ENCODE assay signal across 27 cellular contexts in genomic region chr9:76310991-76311390, GRCh38.
"Had no signal": no experiment of that assay in that cellular context is flagged by ENCODE, and none has a peak within 500 bp of the region (broad histone marks: within the 10 kb centered on the region; RNA-seq: fewer than 3 reads in every experiment).

No MANE protein-coding gene starts in this region.

- H3K36me3 ChIP-seq: stomach, suprapubic skin, thoracic aorta, thyroid gland, tibial artery, tibial nerve, transverse colon, upper lobe of left lung, upper lobe of right lung, uterus, vagina had no signal

- H3K4me3 Mint-ChIP-seq: stimulated activated effector memory CD8-positive, alpha-beta T cell treated with anti-CD3 and anti-CD28 coated beads, Interleukin-12 subunit alpha, Interleukin-12 subunit beta, amount 100 ng/mL, for 72 hours; stimulated activated memory B cell treated with anti-CD40 and anti-IgM and Interleukin-4, amounts not matched to agents 10 μg/mL and 1 μg/mL and 100 μg/mL, for 72 hours; stimulated activated naive B cell treated with anti-CD40 and anti-IgM and Interleukin-4, amounts not matched to agents 10 μg/mL and 1 μg/mL and 100 μg/mL, for 72 hours; stimulated activated naive CD8-positive, alpha-beta T cell treated with anti-CD3 and anti-CD28 coated beads, Interleukin-15, amount 100 ng/mL, for 72 hours; stimulated activated naive CD8-positive, alpha-beta T cell treated with anti-CD3 and anti-CD28 coated beads, Interleukin-15, Interleukin-2, amounts not matched to agents 100 ng/mL and 50 ng/mL, for 24 hours had no signal

- H3K36me3 Mint-ChIP-seq: stimulated activated effector memory CD8-positive, alpha-beta T cell treated with anti-CD3 and anti-CD28 coated beads, Interleukin-12 subunit alpha, Interleukin-12 subunit beta, amount 100 ng/mL, for 72 hours; stimulated activated memory B cell treated with anti-CD40 and anti-IgM and Interleukin-4, amounts not matched to agents 10 μg/mL and 1 μg/mL and 100 μg/mL, for 72 hours; stimulated activated naive B cell treated with anti-CD40 and anti-IgM and Interleukin-4, amounts not matched to agents 10 μg/mL and 1 μg/mL and 100 μg/mL, for 72 hours; type B pancreatic cell had no signal

- H3K27me3 Mint-ChIP-seq: type B pancreatic cell had no signal

- H3K27ac ChIP-seq: stomach, suprapubic skin, testis, thoracic aorta, thyroid gland, tibial artery, tibial nerve, transverse colon, upper lobe of left lung, upper lobe of right lung, uterus, vagina had no signal

- ATAC-seq: stimulated activated effector memory CD8-positive, alpha-beta T cell treated with anti-CD3 and anti-CD28 coated beads, Interleukin-12 subunit alpha, Interleukin-12 subunit beta, amount 100 ng/mL, for 72 hours; stimulated activated memory B cell treated with anti-CD40 and anti-IgM and Interleukin-4, amounts not matched to agents 10 μg/mL and 1 μg/mL and 100 μg/mL, for 72 hours; stimulated activated naive B cell treated with anti-CD40 and anti-IgM and Interleukin-4, amounts not matched to agents 10 μg/mL and 1 μg/mL and 100 μg/mL, for 72 hours; stimulated activated naive CD8-positive, alpha-beta T cell treated with anti-CD3 and anti-CD28 coated beads, Interleukin-15, amount 100 ng/mL, for 72 hours; stimulated activated naive CD8-positive, alpha-beta T cell treated with anti-CD3 and anti-CD28 coated beads, Interleukin-15, Interleukin-2, amounts not matched to agents 100 U/mL and 50 U/mL, for 24 hours; upper lobe of right lung had no signal

- H3K4me1 ChIP-seq: stomach, suprapubic skin, testis, thyroid gland, tibial nerve, upper lobe of left lung, upper lobe of right lung, uterus, vagina had no signal

- H3K9me3 ChIP-seq: stomach, suprapubic skin, testis, thoracic aorta, thyroid gland, tibial artery, tibial nerve, transverse colon, upper lobe of left lung, upper lobe of right lung, uterus, vagina had no signal

- H3K4me3 ChIP-seq: stomach, suprapubic skin, testis, thoracic aorta, thyroid gland, tibial artery, tibial nerve, transverse colon, upper lobe of left lung, upper lobe of right lung, uterus, vagina had no signal

- H3K27ac Mint-ChIP-seq: stimulated activated effector memory CD8-positive, alpha-beta T cell treated with anti-CD3 and anti-CD28 coated beads, Interleukin-12 subunit alpha, Interleukin-12 subunit beta, amount 100 ng/mL, for 72 hours; stimulated activated memory B cell treated with anti-CD40 and anti-IgM and Interleukin-4, amounts not matched to agents 10 μg/mL and 1 μg/mL and 100 μg/mL, for 72 hours; stimulated activated naive B cell treated with anti-CD40 and anti-IgM and Interleukin-4, amounts not matched to agents 10 μg/mL and 1 μg/mL and 100 μg/mL, for 72 hours; stimulated activated naive CD8-positive, alpha-beta T cell treated with anti-CD3 and anti-CD28 coated beads, Interleukin-15, amount 100 ng/mL, for 72 hours; stimulated activated naive CD8-positive, alpha-beta T cell treated with anti-CD3 and anti-CD28 coated beads, Interleukin-15, Interleukin-2, amounts not matched to agents 100 ng/mL and 50 ng/mL, for 24 hours had no signal

- H3K27me3 ChIP-seq: stomach, suprapubic skin, testis, thyroid gland, tibial artery, tibial nerve, transverse colon, upper lobe of left lung, upper lobe of right lung, uterus, vagina had no signal

- H3K9me3 Mint-ChIP-seq: stimulated activated effector memory CD8-positive, alpha-beta T cell treated with anti-CD3 and anti-CD28 coated beads, Interleukin-12 subunit alpha, Interleukin-12 subunit beta, amount 100 ng/mL, for 72 hours; stimulated activated memory B cell treated with anti-CD40 and anti-IgM and Interleukin-4, amounts not matched to agents 10 μg/mL and 1 μg/mL and 100 μg/mL, for 72 hours; stimulated activated naive B cell treated with anti-CD40 and anti-IgM and Interleukin-4, amounts not matched to agents 10 μg/mL and 1 μg/mL and 100 μg/mL, for 72 hours; stimulated activated naive CD8-positive, alpha-beta T cell treated with anti-CD3 and anti-CD28 coated beads, Interleukin-15, amount 100 ng/mL, for 72 hours; stimulated activated naive CD8-positive, alpha-beta T cell treated with anti-CD3 and anti-CD28 coated beads, Interleukin-15, Interleukin-2, amounts not matched to agents 100 ng/mL and 50 ng/mL, for 24 hours; type B pancreatic cell had no signal

- H3K4me1 Mint-ChIP-seq: stimulated activated effector memory CD8-positive, alpha-beta T cell treated with anti-CD3 and anti-CD28 coated beads, Interleukin-12 subunit alpha, Interleukin-12 subunit beta, amount 100 ng/mL, for 72 hours; stimulated activated memory B cell treated with anti-CD40 and anti-IgM and Interleukin-4, amounts not matched to agents 10 μg/mL and 1 μg/mL and 100 μg/mL, for 72 hours; stimulated activated naive B cell treated with anti-CD40 and anti-IgM and Interleukin-4, amounts not matched to agents 10 μg/mL and 1 μg/mL and 100 μg/mL, for 72 hours; stimulated activated naive CD8-positive, alpha-beta T cell treated with anti-CD3 and anti-CD28 coated beads, Interleukin-15, amount 100 ng/mL, for 72 hours had no signal

- DNase-seq: stimulated activated CD4-positive, alpha-beta T cell treated with anti-CD3 and anti-CD28 coated beads, Interleukin-2, amount 100 ng/mL, for 48 hours; stimulated activated CD4-positive, alpha-beta T cell treated with anti-CD3 and anti-CD28 coated beads, Interleukin-4, amount 100 ng/mL, for 1 hour; stimulated activated CD4-positive, alpha-beta T cell treated with anti-CD3 and anti-CD28 coated beads, Interleukin-4, amount 100 ng/mL, for 24 hours; stimulated activated CD4-positive, alpha-beta T cell treated with anti-CD3 and anti-CD28 coated beads, Interleukin-4, amount 100 ng/mL, for 4 hours; stimulated activated CD8-positive, alpha-beta memory T cell treated with anti-CD3 and anti-CD28 coated beads, Interleukin-4, amount 100 ng/mL, for 48 hours; stimulated activated naive B cell treated with anti-CD40 and anti-IgM and Interleukin-4, amounts not matched to agents 10 μg/mL and 1 μg/mL and 100 μg/mL, for 72 hours; stimulated activated naive CD4-positive, alpha-beta T cell; stimulated activated naive CD4-positive, alpha-beta T cell treated with Interleukin-2 at 50 U/mL for 16 hours; stimulated activated naive CD8-positive, alpha-beta T cell treated with anti-CD3 and anti-CD28 coated beads, Interleukin-15, amount 100 ng/mL, for 72 hours; stimulated activated naive CD8-positive, alpha-beta T cell treated with anti-CD3 and anti-CD28 coated beads, Interleukin-15, Interleukin-2, amounts not matched to agents 100 U/mL and 50 U/mL, for 24 hours; stomach; substantia nigra; testis; thyroid gland; tibial artery; transverse colon; upper lobe of left lung; upper lobe of right lung; uterus had no signal
